ENCODE assay signal across 1 cellular context in genomic region chr3:150114873-150115570, GRCh38.
TF ChIP-seq lines count a peak whose summit lies in the region.

No MANE protein-coding gene starts in this region.

TF ChIP-seq in GM12878, 131 proteins besides CTCF, POLR2A, EP300 and RAD21 (continued from another document):
- no peak for TF ChIP-seq PBX3 (IDR thresholded peaks at IDR 0.05; ENCODE audit: insufficient replicate concordance, low read depth, low read length)
- TF ChIP-seq ATF7 (IDR thresholded peaks at IDR 0.05; ENCODE audit: low read depth), result peak; percentile 70; the same call in 1 of the 2 replicates
- TF ChIP-seq CBFB (IDR thresholded peaks at IDR 0.05; ENCODE audit: low read depth), result no peak
- peak; percentile 67; the same call in 1 of the 2 replicates for TF ChIP-seq CREM (IDR thresholded peaks at IDR 0.05; ENCODE audit: low read depth)
- peak; percentile 97 for TF ChIP-seq NFIC (IDR thresholded peaks at IDR 0.05; ENCODE audit: low read depth, low read length)
- TF ChIP-seq MAX (IDR thresholded peaks at IDR 0.05; ENCODE audit: low read depth, low read length), result no peak
- TF ChIP-seq ZNF217 (IDR thresholded peaks at IDR 0.05), result peak; percentile 61; the same call in 1 of the 2 replicates
- no peak for TF ChIP-seq HSF1 (IDR thresholded peaks at IDR 0.05; ENCODE audit: low read depth, low read length)
- no peak for TF ChIP-seq ZBTB33 (IDR thresholded peaks at IDR 0.05)
- TF ChIP-seq TBL1XR1 (IDR thresholded peaks at IDR 0.05; ENCODE audit: low read depth, low read length), result peak; percentile 29; the same call in 1 of the 2 replicates
- no peak for TF ChIP-seq ZSCAN29 (IDR thresholded peaks at IDR 0.05)
- TF ChIP-seq NFXL1 (IDR thresholded peaks at IDR 0.05; ENCODE audit: borderline replicate concordance), result no peak
- peak; percentile 85 for TF ChIP-seq MEF2A (IDR thresholded peaks at IDR 0.05; ENCODE audit: insufficient read depth, low read depth, low read length)
- TF ChIP-seq RCOR1 (conservative IDR thresholded peaks at IDR 0.05; ENCODE audit: low read depth, low read length), result 0 out of 2 replicates have a peak, but pooled peaks have one; percentile 77
- peak; percentile 32; the same call in 1 of the 3 replicates for TF ChIP-seq POU2F2 (IDR thresholded peaks at IDR 0.05; ENCODE audit: borderline replicate concordance, low read depth, low read length)
- peak in 1 of 2 experiments; percentile 40; a peak in 1 of 4 replicates for TF ChIP-seq ETV6 (conservative IDR thresholded peaks at IDR 0.05 in 1 of 2, IDR thresholded peaks at IDR 0.05 in 1 of 2; ENCODE audit: borderline replicate concordance in 1 of 2, low read depth in 1 of 2)
